In the genomic region with DNA sequence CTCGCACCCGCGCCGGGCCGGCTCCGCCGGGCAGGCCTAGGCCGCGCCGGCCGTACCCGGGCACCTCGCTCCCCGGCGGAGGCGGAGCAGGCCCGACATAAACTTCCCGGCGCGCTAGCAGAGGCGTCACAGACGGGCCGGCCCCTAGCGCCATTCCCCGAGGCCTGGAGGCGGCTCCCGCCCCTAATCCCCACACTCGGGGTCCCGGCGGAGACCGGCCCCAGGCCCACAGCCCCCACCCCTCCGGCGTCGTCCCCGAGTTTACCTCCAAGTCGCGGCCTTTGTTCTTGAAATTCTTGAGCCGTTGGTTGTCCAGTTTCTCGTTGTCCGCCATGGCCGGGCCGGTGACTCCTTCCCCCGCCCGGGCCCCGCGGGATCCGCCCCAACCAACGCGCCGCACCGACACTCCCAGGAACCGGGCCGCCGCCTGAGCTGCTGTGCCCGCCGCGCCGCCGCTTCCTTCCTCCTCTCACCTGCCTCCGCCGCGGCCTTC, we compare ENCODE assay signal across 8 cellular contexts. TPM values are rescaled to one million over a fixed set of nuclear protein-coding genes. Genes with fewer than 3 reads are reported as not detected.
A peak's percentile ranks its signal among the peaks of the same experiment; 100 is the strongest.
DNase-seq lines count a peak whose midpoint lies in the region; ATAC-seq and TF ChIP-seq lines count a peak whose summit lies in the region.

No MANE protein-coding gene starts in this region.

- no peaks in the 10 kb centered on the region for H3K9me3 Mint-ChIP-seq in activated naive CD4-positive, alpha-beta T cell treated with anti-CD3 and anti-CD28 coated beads, Interleukin-2, amount 50 U/mL, for 24 hours

- peak overlapping the region; percentile 78 for H4K91ac ChIP-seq in trophoblast cell (ENCODE audit: low read depth, low read length)

- peak overlapping the region; percentile 95 for H3K4me3 Mint-ChIP-seq in activated naive CD4-positive, alpha-beta T cell treated with anti-CD3 and anti-CD28 coated beads, Interleukin-2, amount 50 U/mL, for 24 hours

- peak overlapping the region; percentile 40 for H2AFZ ChIP-seq in trophoblast cell (ENCODE audit: insufficient read depth, low read length, poor library complexity)

- intact Hi-C loops in Right ventricle myocardium inferior (cut with DNase I) = loop anchor here (5.0 kb wide), 1 partner anchor 192 kb away; a partner anchor contains a TSS

- H3K4me3 ChIP-seq in BJ (ENCODE audit: low read depth, low read length) (peak overlapping the region; percentile 73), NT2/D1 (ENCODE audit: insufficient read length, low read depth) (peak overlapping the region; percentile 78), trophoblast cell (ENCODE audit: low read depth, low read length) (peak overlapping the region; percentile 77)

- H3K36me3 ChIP-seq in BJ (ENCODE audit: control insufficient read depth, insufficient read depth, low read length) = peaks cover 4% of the 10 kb centered on the region; the same call in 1 of the 2 replicates
- peaks cover 43% of the 10 kb centered on the region for H3K36me3 ChIP-seq in NT2/D1 (ENCODE audit: insufficient read depth, insufficient read length, low read length)
- H3K36me3 ChIP-seq in trophoblast cell (ENCODE audit: control insufficient read depth in 1 of 2, insufficient read depth in 2 of 2, low read length in 2 of 2) = peaks cover 5% of the 10 kb centered on the region in 2 experiments

- H3K79me2 ChIP-seq in trophoblast cell (ENCODE audit: control insufficient read depth, insufficient read depth, low read length, poor library complexity) = peaks cover 9% of the 10 kb centered on the region

- H3K4ac ChIP-seq in trophoblast cell (ENCODE audit: low read depth, low read length) = peak overlapping the region; percentile 59

- H4K8ac ChIP-seq in trophoblast cell (ENCODE audit: low read depth, low read length) = peak overlapping the region; percentile 59

- ATAC-seq in GM19023 (IDR thresholded peaks at IDR 0.05; ENCODE audit: unreplicated experiment) (peak; percentile 54), HG03139 (IDR thresholded peaks at IDR 0.05; ENCODE audit: unreplicated experiment) (peak; percentile 37), Right ventricle myocardium inferior (peak; percentile 75)

- no peaks in the 10 kb centered on the region for H3K27me3 Mint-ChIP-seq in activated naive CD4-positive, alpha-beta T cell treated with anti-CD3 and anti-CD28 coated beads, Interleukin-2, amount 50 U/mL, for 24 hours

- H3K9ac ChIP-seq in NT2/D1 (ENCODE audit: insufficient read length, low read depth) = peak overlapping the region; percentile 87
- H3K9ac ChIP-seq in trophoblast cell (ENCODE audit: low read length) = peak overlapping the region; percentile 52

- peak overlapping the region; percentile 38 for H2BK120ac ChIP-seq in trophoblast cell (ENCODE audit: insufficient read depth, low read length, poor library complexity)

- H3K27ac Mint-ChIP-seq in activated naive CD4-positive, alpha-beta T cell treated with anti-CD3 and anti-CD28 coated beads, Interleukin-2, amount 50 U/mL, for 24 hours = peak overlapping the region; percentile 35

- peak overlapping the region; percentile 54 for H3K18ac ChIP-seq in trophoblast cell (ENCODE audit: low read length)

- peak overlapping the region; percentile 68 for H3K4me2 ChIP-seq in trophoblast cell (ENCODE audit: low read length)

- H3K27me3 ChIP-seq in BJ (ENCODE audit: control insufficient read depth, insufficient read depth, low read length) (no peaks in the 10 kb centered on the region), NT2/D1 (ENCODE audit: insufficient read depth, insufficient read length) (no peaks in the 10 kb centered on the region), trophoblast cell (ENCODE audit: insufficient read depth, low read length) (no peaks in the 10 kb centered on the region)

- TF ChIP-seq CTCF in BJ (IDR thresholded peaks at IDR 0.05; ENCODE audit: insufficient read depth, low read depth, low read length) = no peak

- H3K79me1 ChIP-seq in trophoblast cell (ENCODE audit: low read length) = peaks cover 11% of the 10 kb centered on the region

- DNase-seq in BJ (ENCODE audit: low read depth) (no peak), NT2/D1 (ENCODE audit: low read depth, low spot score) (no peak), Right ventricle myocardium inferior (ENCODE audit: missing footprints) (peak; percentile 91), trophoblast cell (peak; percentile 46 to 67), ecto neural progenitor cell (ENCODE audit: low spot score) (no peak)

- H3K36me3 Mint-ChIP-seq in activated naive CD4-positive, alpha-beta T cell treated with anti-CD3 and anti-CD28 coated beads, Interleukin-2, amount 50 U/mL, for 24 hours = peaks cover 32% of the 10 kb centered on the region

- peak overlapping the region; percentile 85 for H3K27ac ChIP-seq in trophoblast cell (ENCODE audit: low read depth, low read length)

- POLR2A ChIA-PET in BJ (lab: Charles Lee) = no interaction called here

- peaks cover 55% of the 10 kb centered on the region for H3K4me1 Mint-ChIP-seq in activated naive CD4-positive, alpha-beta T cell treated with anti-CD3 and anti-CD28 coated beads, Interleukin-2, amount 50 U/mL, for 24 hours

- peak overlapping the region; percentile 60 for H4K12ac ChIP-seq in trophoblast cell (ENCODE audit: low read depth, low read length)

- H3K9me3 ChIP-seq in NT2/D1 (ENCODE audit: insufficient read depth, low read length) (no peaks in the 10 kb centered on the region), trophoblast cell (ENCODE audit: insufficient read depth, low read depth, low read length) (peaks cover 3% of the 10 kb centered on the region)

- no CpG with 5 or more reads among the region's 62 CpGs for WGBS in trophoblast cell (ENCODE audit: extremely low coverage, insufficient coverage, insufficient read length)

- no peak overlapping the region for H2AK5ac ChIP-seq in trophoblast cell (ENCODE audit: low read length)

- H2BK12ac ChIP-seq in trophoblast cell (ENCODE audit: low read length) = no peak overlapping the region

- peak overlapping the region; percentile 75 for H2BK5ac ChIP-seq in trophoblast cell (ENCODE audit: low read depth, low read length, poor library complexity)

- peak overlapping the region; percentile 44 for H3K14ac ChIP-seq in trophoblast cell (ENCODE audit: low read length)

- CTCF ChIA-PET in BJ (lab: Yijun Ruan, JAX) = no interaction called here

- H3K4me1 ChIP-seq in NT2/D1 (ENCODE audit: insufficient read depth, insufficient read length) = no peaks in the 10 kb centered on the region
- no peaks in the 10 kb centered on the region for H3K4me1 ChIP-seq in trophoblast cell (ENCODE audit: control insufficient read depth in 1 of 2, insufficient read depth in 2 of 2, low read length in 2 of 2)

- H3K23ac ChIP-seq in trophoblast cell (ENCODE audit: low read length) = no peak overlapping the region

RNA-seq across cellular contexts. Expression of a gene that starts 0.4 kb away (rescaled TPM):
- 9.8 and 20.7 TPM in 2 replicates for polyA plus RNA-seq in BJ (2011; rRNA removed)
- 26.9 and 28.1 TPM in 2 replicates for polyA minus RNA-seq in BJ (2011; rRNA and poly(A)+ RNA removed)
- 120 TPM for total RNA-seq in Right ventricle myocardium inferior
- polyA plus RNA-seq in trophoblast cell (2013) = 21.2 and 23.1 TPM in 2 replicates

Comparison
In these comparisons a context has a peak if more than half of its experiments do, and no peak if none do; other contexts are left out.
1. DNase-seq: peak in Right ventricle myocardium inferior (single experiment) and trophoblast cell (2 of 2); none in BJ (single experiment), NT2/D1 (single experiment) and ecto neural progenitor cell (single experiment).
2. Peak in every context shown above with its lines, with median percentiles within 50 percentile points of each other: H3K4me3 ChIP-seq and ATAC-seq.